In the genomic region with DNA sequence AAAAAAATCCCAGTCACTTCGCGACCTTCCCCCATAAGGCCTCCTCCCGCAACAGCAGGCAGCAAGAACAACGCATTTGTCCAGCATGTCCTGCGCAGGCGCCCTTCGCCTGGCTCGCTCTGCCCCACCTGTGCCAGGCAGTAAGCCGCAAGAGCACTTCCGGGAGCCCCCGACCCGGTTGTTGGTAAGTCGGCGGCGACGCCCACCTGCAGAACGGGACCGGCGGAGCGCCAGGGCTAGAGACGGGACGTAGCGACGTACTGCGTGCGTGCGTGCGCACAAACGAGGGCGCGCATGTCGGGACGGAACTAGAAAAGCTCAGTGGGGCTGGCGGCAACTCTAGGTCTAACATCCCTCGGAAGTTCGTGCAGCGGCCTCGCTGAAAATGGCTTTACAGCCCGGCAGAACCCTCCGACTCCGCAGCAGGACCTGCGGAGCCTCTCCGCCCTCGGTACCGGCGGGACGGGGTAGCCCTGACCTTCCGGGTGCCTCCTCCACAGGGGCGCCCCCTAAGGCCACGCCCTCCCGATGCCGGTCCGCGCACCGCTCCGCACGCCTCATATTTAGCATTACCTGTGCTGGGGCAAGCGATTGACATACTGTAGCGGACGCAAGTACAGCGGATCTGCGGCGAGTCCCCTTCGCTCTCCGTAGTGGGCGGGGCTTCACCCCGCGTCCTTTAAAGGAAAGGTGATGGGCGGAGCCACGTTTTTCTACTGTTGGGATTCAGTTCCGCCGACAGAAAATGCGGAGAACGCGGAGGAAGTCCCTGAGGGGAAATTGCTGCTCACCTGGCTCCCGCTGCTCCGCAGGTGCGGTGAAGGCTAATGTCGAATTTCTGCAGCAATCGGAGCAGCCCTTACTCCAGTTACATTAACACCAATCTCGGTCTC, we compare ENCODE assay signal across 8 cellular contexts.
DNase-seq lines count a peak whose midpoint lies in the region; ATAC-seq and TF ChIP-seq lines count a peak whose summit lies in the region.

A gene with protein sequence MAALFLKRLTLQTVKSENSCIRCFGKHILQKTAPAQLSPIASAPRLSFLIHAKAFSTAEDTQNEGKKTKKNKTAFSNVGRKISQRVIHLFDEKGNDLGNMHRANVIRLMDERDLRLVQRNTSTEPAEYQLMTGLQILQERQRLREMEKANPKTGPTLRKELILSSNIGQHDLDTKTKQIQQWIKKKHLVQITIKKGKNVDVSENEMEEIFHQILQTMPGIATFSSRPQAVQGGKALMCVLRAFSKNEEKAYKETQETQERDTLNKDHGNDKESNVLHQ (minus strand): TSS at position 629 of the 893 bp plus-strand sequence. CDS start 10,116 bp downstream, outside the sequence.

- DNase-seq in AG09319 (ENCODE audit: extremely low read depth, low read depth) (peak; percentile 63), NCI-H446 (lab: John Stamatoyannopoulos, UW) (peak; percentile 66 to 94), cerebellar cortex (ENCODE audit: low spot score) (peak; percentile 97), islet precursor cell (peak; percentile 98)
- DNase-seq in stimulated activated CD4-positive, alpha-beta T cell treated with anti-CD3 and anti-CD28 coated beads, Interleukin-12 subunit alpha, Interleukin-12 subunit beta, amount 100 ng/mL, for 48 hours (ENCODE audit: low read depth in 2 of 3, low spot score in 1 of 3) = peak; percentile 92 to 95 (median 95)

- ATAC-seq in GM19025 (IDR thresholded peaks at IDR 0.05; ENCODE audit: low read depth, unreplicated experiment) (peak; percentile 80), HG03342 (IDR thresholded peaks at IDR 0.05; ENCODE audit: unreplicated experiment) (peak; percentile 86)
- peak; percentile 89 to 90 for ATAC-seq in activated CD4-positive, CD25-positive, alpha-beta regulatory T cell treated with anti-CD3 and anti-CD28 coated beads, Interleukin-2, amount 50 U/mL, for 24 hours

- no peak; the same call in 1 of the 2 replicates for TF ChIP-seq CTCF in AG09319 (IDR thresholded peaks at IDR 0.05; ENCODE audit: low read depth, low read length)

Comparison
In these comparisons a context has a peak if more than half of its experiments do, and no peak if none do; other contexts are left out.
1. Peak in every context shown above with its lines: DNase-seq and ATAC-seq.